ENCODE assay signal across 13 cellular contexts in the genomic region with DNA sequence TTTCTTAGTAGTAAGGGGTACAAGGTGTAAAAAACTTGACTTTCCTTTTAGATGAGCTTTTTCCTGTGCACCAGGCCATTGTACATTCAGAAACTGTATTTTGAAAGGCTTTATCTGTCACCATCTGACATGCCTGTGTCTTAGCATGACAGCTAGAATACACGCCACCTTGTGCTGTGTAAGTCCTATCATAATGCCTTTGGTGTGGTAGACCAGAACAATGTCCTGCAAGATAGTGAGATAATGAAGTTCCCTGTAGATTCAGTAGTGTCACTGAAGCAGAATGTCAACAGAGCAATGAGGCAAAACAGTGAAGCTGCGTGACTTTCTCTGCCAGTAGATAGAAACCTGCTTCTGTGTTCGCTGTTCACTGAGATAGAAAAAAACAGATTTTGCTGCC.
"Had no signal": no experiment of that assay in that cellular context is flagged by ENCODE, and none has a peak within 500 bp of the region (broad histone marks: within the 10 kb centered on the region; RNA-seq: fewer than 3 reads in every experiment).

No MANE protein-coding gene starts in this region.

- H3K4me3 ChIP-seq: adrenal gland, hepatocyte, smooth muscle cell, upper lobe of left lung had no signal

- H3K9me3 ChIP-seq: adrenal gland, upper lobe of left lung had no signal

- ATAC-seq: right cardiac atrium, WTC11 had no signal

- H3K27ac ChIP-seq: adrenal gland, upper lobe of left lung had no signal

- H3K9me3 Mint-ChIP-seq: T-helper 1 cell treated with Interleukin-12 subunit alpha and Interleukin-12 subunit beta and Interleukin-4 antibody, amounts not matched to agents 30 μg/mL and 1 μg/mL, for 36 hours had no signal

- H2AFZ ChIP-seq: hepatocyte had no signal

- H3K36me3 ChIP-seq: adrenal gland had no signal

- H3K27ac Mint-ChIP-seq: T-helper 1 cell treated with Interleukin-12 subunit alpha and Interleukin-12 subunit beta and Interleukin-4 antibody, amounts not matched to agents 30 μg/mL and 1 μg/mL, for 36 hours; WTC11 had no signal

- H3K4me2 ChIP-seq: hepatocyte, smooth muscle cell had no signal

- H3K4me3 Mint-ChIP-seq: T-helper 1 cell treated with Interleukin-12 subunit alpha and Interleukin-12 subunit beta and Interleukin-4 antibody, amounts not matched to agents 30 μg/mL and 1 μg/mL, for 36 hours; WTC11 had no signal

- DNase-seq: activated CD8-positive, alpha-beta memory T cell treated with anti-CD3 and anti-CD28 coated beads, Interleukin-2, amount 50 U/mL, for 48 hours; activated naive CD4-positive, alpha-beta T cell treated with Interleukin-2 at 50 U/mL for 16 hours; adrenal gland; caudate nucleus; effector memory CD4-positive, alpha-beta T cell; midbrain; right cardiac atrium; substantia nigra; upper lobe of left lung had no signal

- H3K27me3 ChIP-seq: adrenal gland, hepatocyte, upper lobe of left lung had no signal
